In the genomic region with DNA sequence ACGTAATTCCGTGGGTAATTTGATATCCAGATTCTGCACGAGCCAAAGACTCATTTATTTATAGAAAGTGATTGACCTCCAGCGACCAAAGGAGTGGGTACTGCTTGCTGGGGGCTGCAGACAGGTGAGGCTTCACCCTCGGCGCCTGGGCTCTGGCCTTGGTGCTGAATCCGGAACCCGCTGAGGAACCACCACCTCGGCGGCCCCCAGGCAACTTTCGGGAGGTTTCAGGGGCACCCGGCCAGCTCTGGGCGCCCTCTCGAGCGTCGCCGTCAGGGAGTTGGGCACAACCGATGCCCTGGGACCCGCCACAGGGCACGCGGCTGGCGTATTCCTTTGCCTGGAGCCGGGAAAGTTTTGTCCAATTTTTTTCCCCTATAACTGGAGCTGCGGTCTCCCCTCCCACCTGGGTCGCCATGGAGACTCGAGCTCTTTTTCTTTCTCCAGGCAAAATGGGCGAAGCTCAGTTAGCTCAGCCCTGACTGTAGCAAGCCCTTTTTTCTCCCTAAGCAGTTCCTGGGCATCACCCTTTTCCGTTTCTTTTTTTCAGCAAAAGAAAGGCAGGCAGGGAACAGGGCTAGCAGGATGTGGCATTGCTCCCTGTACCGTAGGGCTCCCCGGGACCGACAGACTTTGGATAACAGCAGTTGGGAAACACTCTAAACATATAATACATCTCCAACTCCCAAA, we compare ENCODE assay signal across 10 cellular contexts. TPM values are rescaled to one million over a fixed set of nuclear protein-coding genes. Genes with fewer than 3 reads are reported as not detected.
DNase-seq lines count a peak whose midpoint lies in the region; ATAC-seq, FAIRE-seq and TF ChIP-seq lines count a peak whose summit lies in the region.
"Had no signal": no experiment of that assay in that cellular context is flagged by ENCODE, and none has a peak within 500 bp of the region (broad histone marks: within the 10 kb centered on the region; RNA-seq: fewer than 3 reads in every experiment).

No MANE protein-coding gene starts in this region.

- peaks cover 27% of the 10 kb centered on the region for H3K9me3 Mint-ChIP-seq in glutamatergic neuron (ENCODE audit: unreplicated experiment)
- peaks cover 0 to 2% of the 10 kb centered on the region in 2 donors for H3K9me3 Mint-ChIP-seq in effector memory CD8-positive, alpha-beta T cell

- H3K27me3 ChIP-seq in NT2/D1 (ENCODE audit: insufficient read depth, insufficient read length): peaks cover 31% of the 10 kb centered on the region

- H3K4me1 ChIP-seq in NT2/D1 (ENCODE audit: insufficient read depth, insufficient read length): peaks cover 2% of the 10 kb centered on the region

- no peak for FAIRE-seq in urothelium cell line (lab: Jason Lieb, UNC)
- FAIRE-seq: G401.6 had no signal

- intact Hi-C loops in left ventricle myocardium superior (cut with micrococcal nuclease) (no loop called here), cardiac septum (cut with DNase I) (no loop called here)

- peak overlapping the region; percentile 97 for H3K27ac Mint-ChIP-seq in glutamatergic neuron (ENCODE audit: unreplicated experiment)
- H3K27ac Mint-ChIP-seq in effector memory CD8-positive, alpha-beta T cell: no peak overlapping the region

- H3K9me3 ChIP-seq in NT2/D1 (ENCODE audit: insufficient read depth, low read length): no peaks in the 10 kb centered on the region
- H3K9me3 ChIP-seq: neutrophil had no signal

- ATAC-seq in left ventricle myocardium superior (peak; percentile 56), GM21423 (IDR thresholded peaks at IDR 0.05; ENCODE audit: unreplicated experiment) (no peak), GM21515 (IDR thresholded peaks at IDR 0.05; ENCODE audit: unreplicated experiment) (no peak)
- no peak for ATAC-seq in effector memory CD8-positive, alpha-beta T cell (replicated peaks)

- peak overlapping the region; percentile 95 for H3K4me3 Mint-ChIP-seq in glutamatergic neuron (ENCODE audit: unreplicated experiment)
- no peak overlapping the region for H3K4me3 Mint-ChIP-seq in effector memory CD8-positive, alpha-beta T cell

- H3K4me1 Mint-ChIP-seq in glutamatergic neuron (ENCODE audit: low read depth, unreplicated experiment): peaks cover 41% of the 10 kb centered on the region
- H3K4me1 Mint-ChIP-seq in effector memory CD8-positive, alpha-beta T cell (ENCODE audit: low read depth in 2 of 2): peaks cover 0 to 3% of the 10 kb centered on the region in 2 donors

- H3K36me3 ChIP-seq in NT2/D1 (ENCODE audit: insufficient read depth, insufficient read length, low read length): no peaks in the 10 kb centered on the region
- H3K36me3 ChIP-seq: neutrophil had no signal

- H3K9ac ChIP-seq in NT2/D1 (ENCODE audit: insufficient read length, low read depth): no peak overlapping the region

- peak overlapping the region; percentile 9 for H3K4me3 ChIP-seq in NT2/D1 (ENCODE audit: insufficient read length, low read depth)

- H3K36me3 Mint-ChIP-seq in glutamatergic neuron (ENCODE audit: unreplicated experiment): peaks cover 4% of the 10 kb centered on the region
- peaks cover 3% of the 10 kb centered on the region for H3K36me3 Mint-ChIP-seq in effector memory CD8-positive, alpha-beta T cell (ENCODE audit: insufficient read depth)

- peaks cover 9% of the 10 kb centered on the region for H3K27me3 Mint-ChIP-seq in glutamatergic neuron (ENCODE audit: unreplicated experiment)
- H3K27me3 Mint-ChIP-seq in effector memory CD8-positive, alpha-beta T cell: peaks cover 48 to 80% of the 10 kb centered on the region in 2 donors

- no peak for TF ChIP-seq CTCF in glutamatergic neuron (IDR thresholded peaks at IDR 0.05; ENCODE audit: partially characterized antibody, unreplicated experiment)

- peak; percentile 45 for DNase-seq in left ventricle myocardium superior
- DNase-seq in cardiac septum (ENCODE audit: low spot score): no peak
- peak; percentile 58 for DNase-seq in NT2/D1 (ENCODE audit: low read depth, low spot score)
- peak; percentile 28 for DNase-seq in glutamatergic neuron
- peak; percentile 39 for DNase-seq in urothelium cell line (ENCODE audit: low spot score)
- DNase-seq in effector memory CD8-positive, alpha-beta T cell: no peak

RNA-seq across cellular contexts. Expression of gene KCNJ6, which starts 1.9 kb away (rescaled TPM):
- total RNA-seq in left ventricle myocardium superior (not detected), cardiac septum (not detected), glutamatergic neuron (ENCODE audit: unreplicated experiment) (80.5 TPM)

Comparison
In these comparisons a context has a peak if more than half of its experiments do, and no peak if none do; other contexts are left out.
1. DNase-seq: peak in left ventricle myocardium superior (single experiment), NT2/D1 (single experiment), glutamatergic neuron (single experiment) and urothelium cell line (single experiment); none in cardiac septum (single experiment) and effector memory CD8-positive, alpha-beta T cell (0 of 3).
2. RNA of gene KCNJ6, which starts 1.9 kb away (total RNA-seq): 80.5 TPM in glutamatergic neuron (single experiment); not detected in cardiac septum (single experiment) and not detected in left ventricle myocardium superior (single experiment); every median in the first group is over 10 times any median in the second.